8 cellular contexts compared by ENCODE assay signal in the genomic region with DNA sequence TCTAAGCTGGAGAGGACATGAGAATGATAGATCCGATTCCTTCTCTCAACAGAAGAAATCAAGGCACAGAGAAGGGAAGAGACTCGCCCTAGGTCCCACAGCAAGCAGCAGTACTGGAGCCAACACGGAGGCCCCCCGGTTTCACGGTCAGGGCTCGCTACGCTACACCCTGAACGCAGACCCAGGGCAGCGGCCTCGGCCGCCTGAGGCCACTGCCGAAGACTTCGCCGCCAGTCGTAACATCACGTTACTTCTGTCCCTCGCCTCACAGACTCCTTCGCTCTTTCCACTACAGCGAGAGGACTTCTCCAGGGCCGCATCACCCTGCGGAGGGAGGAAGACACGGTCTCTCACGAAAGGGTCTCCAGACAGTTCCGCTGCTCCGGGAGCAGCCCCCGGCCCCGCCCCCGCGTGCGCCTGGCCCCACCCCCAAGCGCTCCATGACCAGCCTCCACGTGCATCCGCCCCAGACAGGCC. TPM values are rescaled to one million over a fixed set of nuclear protein-coding genes. Genes with fewer than 3 reads are reported as not detected.
DNase-seq lines count a peak whose midpoint lies in the region; ATAC-seq and TF ChIP-seq lines count a peak whose summit lies in the region.

No MANE protein-coding gene starts in this region.

- intact Hi-C loops in heart right ventricle (cut with DNase I): no loop called here

- DNase-seq in SK-N-SH: no peak
- DNase-seq in heart right ventricle: no peak
- DNase-seq in Kasumi-1 (lab: John Stamatoyannopoulos, UW): no peak
- DNase-seq in GM13976 (ENCODE audit: low spot score): no peak
- DNase-seq in NCI-H2171 treated with DMSO at 0.1 percent for 48 hours (lab: John Stamatoyannopoulos, UW): no peak

- H2AFZ ChIP-seq in SK-N-SH (ENCODE audit: low read depth): peak overlapping the region; percentile 70; the same call in 1 of the 2 replicates

- no peaks in the 10 kb centered on the region for H3K9me2 ChIP-seq in SK-N-SH

- peak overlapping the region; percentile 100 for H3K4me2 ChIP-seq in SK-N-SH

- peak overlapping the region; percentile 40 for H3K4me3 ChIP-seq in GM12875 (ENCODE audit: low read depth, low read length)
- peak overlapping the region; percentile 79 to 93 for H3K4me3 ChIP-seq in SK-N-SH (ENCODE audit: low read depth in 2 of 2, low read length in 1 of 2)
- H3K4me3 ChIP-seq in heart right ventricle: peak overlapping the region; percentile 52 to 94 (median 78)
- H3K4me3 ChIP-seq in skeletal muscle tissue (ENCODE audit: low read length in 3 of 3): peak overlapping the region; percentile 82 to 98 (median 90)

- H3K9me3 ChIP-seq in SK-N-SH (no peaks in the 10 kb centered on the region), heart right ventricle (no peaks in the 10 kb centered on the region), skeletal muscle tissue (ENCODE audit: control insufficient read depth in 3 of 3, low read length in 3 of 3) (no peaks in the 10 kb centered on the region)

- POLR2A ChIA-PET in SK-N-SH (lab: Yijun Ruan, JAX): interaction anchor here (0.6 kb wide), 1 partner anchor 47 kb away, joined by 3 read pairs; no protein-coding TSS in a partner anchor

- CTCF ChIA-PET in SK-N-SH (lab: Yijun Ruan, JAX): interaction anchor here (1.6 to 4.3 kb wide), 4 partner anchors 22 to 412 kb away, joined by 10 to 34 read pairs (median 16); no protein-coding TSS in a partner anchor

- H3K27me3 ChIP-seq in SK-N-SH (ENCODE audit: insufficient read depth): no peaks in the 10 kb centered on the region
- H3K27me3 ChIP-seq in heart right ventricle: peaks cover 0 to 6% (median 0%) of the 10 kb centered on the region in 7 donors
- H3K27me3 ChIP-seq in skeletal muscle tissue (ENCODE audit: control insufficient read depth in 3 of 3, insufficient read depth in 3 of 3, low read length in 3 of 3): no peaks in the 10 kb centered on the region

- TF ChIP-seq RAD21 in SK-N-SH (IDR thresholded peaks at IDR 0.05; ENCODE audit: low read length): no peak

- WGBS in SK-N-SH (ENCODE audit: low lambda C conversion rate): 22% methylated on average over 23 of the region's 33 CpGs
- 6 to 7% methylated on average over 33 of the region's 33 CpGs for WGBS in heart right ventricle, 2 donors

- no peaks in the 10 kb centered on the region for H3K36me3 ChIP-seq in SK-N-SH (replicated peaks in 1 of 2; ENCODE audit: control insufficient read depth in 1 of 2, insufficient read depth in 2 of 2, low read length in 1 of 2)
- no peaks in the 10 kb centered on the region for H3K36me3 ChIP-seq in heart right ventricle
- H3K36me3 ChIP-seq in skeletal muscle tissue (ENCODE audit: control insufficient read depth in 3 of 3, insufficient read depth in 3 of 3, low read length in 3 of 3): peaks cover 0 to 3% (median 0%) of the 10 kb centered on the region in 3 donors

- TF ChIP-seq CTCF in GM12875 (IDR thresholded peaks at IDR 0.05; ENCODE audit: borderline replicate concordance, insufficient read depth, low read depth, low read length) (no peak), SK-N-SH (IDR thresholded peaks at IDR 0.05) (no peak), heart right ventricle (IDR thresholded peaks at IDR 0.05) (no peak), GM13976 (IDR thresholded peaks at IDR 0.05; ENCODE audit: borderline replicate concordance, control extremely low read depth, extremely low read depth, insufficient read depth, missing control alignments) (no peak)

- ATAC-seq in HG02623 (IDR thresholded peaks at IDR 0.05; ENCODE audit: unreplicated experiment) (peak; percentile 19), heart right ventricle (peak in 7 of 8 donors; percentile 9 to 46 (median 41))

- no peaks in the 10 kb centered on the region for H4K20me1 ChIP-seq in SK-N-SH (ENCODE audit: insufficient read depth)

- H3K79me2 ChIP-seq in SK-N-SH (ENCODE audit: insufficient read depth): peaks cover 16% of the 10 kb centered on the region

- H3K4me1 ChIP-seq in SK-N-SH (ENCODE audit: control insufficient read depth in 1 of 2, insufficient read depth in 2 of 2, low read depth in 1 of 2, low read length in 1 of 2) (peaks cover 0 to 12% of the 10 kb centered on the region in 2 experiments; a peak in 1 of 4 replicates), heart right ventricle (peaks cover 0 to 23% (median 12%) of the 10 kb centered on the region in 9 donors), skeletal muscle tissue (ENCODE audit: control insufficient read depth in 3 of 3, insufficient read depth in 3 of 3, low read length in 3 of 3) (peaks cover 3 to 11% (median 9%) of the 10 kb centered on the region in 3 donors)

- in situ Hi-C loops in GM13976 (cut with MboI; ENCODE audit: low sequenced_read_pairs, unreplicated experiment): no loop called here

- H3K9ac ChIP-seq in SK-N-SH (peak overlapping the region; percentile 16; the same call in 1 of the 2 replicates), skeletal muscle tissue (ENCODE audit: low read depth in 1 of 3, low read length in 3 of 3) (peak overlapping the region; percentile 56 to 85 (median 59))

- H3F3A ChIP-seq in SK-N-SH (replicated peaks; ENCODE audit: insufficient read depth): no peaks in the 10 kb centered on the region

- TF ChIP-seq EP300 in SK-N-SH (IDR thresholded peaks at IDR 0.05; ENCODE audit: borderline replicate concordance in 1 of 2, low read depth in 1 of 2, low read length in 1 of 2): no peak

- no peak overlapping the region for H3K27ac ChIP-seq in SK-N-SH (ENCODE audit: low read depth in 2 of 2, low read length in 1 of 2)
- H3K27ac ChIP-seq in heart right ventricle: peak overlapping the region in 9 of 10 donors; percentile 20 to 71 (median 48)
- peak overlapping the region; percentile 7 for H3K27ac ChIP-seq in skeletal muscle tissue (ENCODE audit: low read depth, low read length)

TF ChIP-seq in SK-N-SH, 30 proteins besides CTCF, POLR2A, EP300 and RAD21:
- TF ChIP-seq, protein P1, sequence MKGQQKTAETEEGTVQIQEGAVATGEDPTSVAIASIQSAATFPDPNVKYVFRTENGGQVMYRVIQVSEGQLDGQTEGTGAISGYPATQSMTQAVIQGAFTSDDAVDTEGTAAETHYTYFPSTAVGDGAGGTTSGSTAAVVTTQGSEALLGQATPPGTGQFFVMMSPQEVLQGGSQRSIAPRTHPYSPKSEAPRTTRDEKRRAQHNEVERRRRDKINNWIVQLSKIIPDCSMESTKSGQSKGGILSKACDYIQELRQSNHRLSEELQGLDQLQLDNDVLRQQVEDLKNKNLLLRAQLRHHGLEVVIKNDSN (IDR thresholded peaks at IDR 0.05; ENCODE audit: borderline replicate concordance, low read depth): no peak
- no peak for TF ChIP-seq TAF1 (IDR thresholded peaks at IDR 0.05; ENCODE audit: borderline replicate concordance, low read depth, low read length)
- no peak for TF ChIP-seq NFIC (IDR thresholded peaks at IDR 0.05; ENCODE audit: borderline replicate concordance)
- peak; percentile 1; the same call in 1 of the 2 replicates for TF ChIP-seq NRF1 (IDR thresholded peaks at IDR 0.05; ENCODE audit: low read depth, low read length)

RNA-seq across cellular contexts. Expression of a gene that starts 0.4 kb away (rescaled TPM):
- polyA plus RNA-seq in SK-N-SH (2012; rRNA removed): 17.9 and 27.8 TPM in 2 replicates
- polyA plus RNA-seq in SK-N-SH (2012; cell fraction: cytosol; rRNA removed): 14.0 and 16.9 TPM in 2 replicates
- polyA plus RNA-seq in SK-N-SH (2012; cell fraction: nucleus; rRNA removed): 50.1 and 55.3 TPM in 2 replicates
- 1 to 10 TPM; 3.8 to 8.9 (median 6.4) TPM for total RNA-seq in heart right ventricle
- 1 to 10 TPM; 2.2 to 6.5 TPM for polyA plus RNA-seq in heart right ventricle
- 11.5 TPM for total RNA-seq in skeletal muscle tissue

RNA-seq across cellular contexts. Expression of a gene that starts 32.0 kb away (rescaled TPM):
- polyA plus RNA-seq in SK-N-SH (2012; rRNA removed): 2.8 and 4.1 TPM in 2 replicates
- polyA plus RNA-seq in SK-N-SH (2012; cell fraction: cytosol; rRNA removed): 2.4 and 3.2 TPM in 2 replicates
- polyA plus RNA-seq in SK-N-SH (2012; cell fraction: nucleus; rRNA removed): 8.7 and 10.2 TPM in 2 replicates
- 10 to 100 TPM; 23.2 to 52.3 (median 43.5) TPM for total RNA-seq in heart right ventricle
- 10 to 100 TPM in 1 of 2 donors, 1 to 10 TPM in 1; 3.8 to 18.1 TPM for polyA plus RNA-seq in heart right ventricle
- total RNA-seq in skeletal muscle tissue: 1.6 TPM

Comparison
In these comparisons a context has a peak if more than half of its experiments do, and no peak if none do; other contexts are left out.
1. H3K4me3 ChIP-seq: peak in every context shown above with its lines; median percentile 90 in skeletal muscle tissue; 86 in SK-N-SH; 78 in heart right ventricle; 40 in GM12875.
2. H3K27ac ChIP-seq: peak in heart right ventricle (9 of 10) and skeletal muscle tissue (single experiment); none in SK-N-SH (0 of 2).